Comparison of ENCODE assay signal across 8 cellular contexts in genomic region chr20:10558635-10559187, GRCh38.
DNase-seq lines count a peak whose midpoint lies in the region; ATAC-seq lines count a peak whose summit lies in the region.

No MANE protein-coding gene starts in this region.

- H3K4me3 ChIP-seq in Jurkat, Clone E6-1 (ENCODE audit: low read length) = no peak overlapping the region

- peak; percentile 87 for DNase-seq in Caki2 (ENCODE audit: low read depth)
- peak; percentile 73 for DNase-seq in Jurkat, Clone E6-1 (ENCODE audit: low read depth, low spot score)
- peak; percentile 54 for DNase-seq in dermis blood vessel endothelial cell
- DNase-seq in stimulated activated CD8-positive, alpha-beta memory T cell treated with anti-CD3 and anti-CD28 coated beads, Interleukin-12 subunit alpha, Interleukin-12 subunit beta, amount 100 ng/mL, for 1 hour (ENCODE audit: low read depth) = peak; percentile 27
- DNase-seq in NCI-H2107 (lab: John Stamatoyannopoulos, UW) = no peak
- no peak for DNase-seq in putamen (ENCODE audit: low spot score)
- DNase-seq in left cardiac atrium = no peak

- intact Hi-C loops in left cardiac atrium (cut with DNase I) = no loop called here

- peak; percentile 51 for ATAC-seq in GM21526 (IDR thresholded peaks at IDR 0.05; ENCODE audit: low FRiP score, unreplicated experiment)
- ATAC-seq in left cardiac atrium = no peak

- in situ Hi-C loops in Caki2 (cut with HindIII; ENCODE audit: low pct_unique_long_range_greater_than_20kb, low sequenced_read_pairs) = no loop called here

Comparison
In these comparisons a context has a peak if more than half of its experiments do, and no peak if none do; other contexts are left out.
1. DNase-seq: peak in Caki2 (single experiment), Jurkat, Clone E6-1 (single experiment), dermis blood vessel endothelial cell (single experiment) and stimulated activated CD8-positive, alpha-beta memory T cell treated with anti-CD3 and anti-CD28 coated beads, Interleukin-12 subunit alpha, Interleukin-12 subunit beta, amount 100 ng/mL, for 1 hour (single experiment); none in NCI-H2107 (single experiment), putamen (single experiment) and left cardiac atrium (single experiment).